ENCODE assay signal across 8 cellular contexts in genomic region chr3:101561630-101562328, GRCh38. TPM values are rescaled to one million over a fixed set of nuclear protein-coding genes. Genes with fewer than 3 reads are reported as not detected.
A peak's percentile ranks its signal among the peaks of the same experiment; 100 is the strongest.
DNase-seq lines count a peak whose midpoint lies in the region; ATAC-seq and TF ChIP-seq lines count a peak whose summit lies in the region.

TRMT10C (plus strand) TSS chr3:101561868; CDS start chr3:101564782, 2,914 bp downstream.

- no peaks in the 10 kb centered on the region for H3K9me2 ChIP-seq in MM.1S (replicated peaks; ENCODE audit: insufficient read depth, low read length)

- H3K4me1 Mint-ChIP-seq in neural progenitor cell = peaks cover 11% of the 10 kb centered on the region

- peaks cover 51% of the 10 kb centered on the region for H3K79me2 ChIP-seq in MM.1S (ENCODE audit: low read length)
- peaks cover 51% of the 10 kb centered on the region for H3K79me2 ChIP-seq in neural progenitor cell (ENCODE audit: low read depth)

- H3K9me3 ChIP-seq in HAP-1 (no peaks in the 10 kb centered on the region), MM.1S (replicated peaks; ENCODE audit: insufficient read depth, low read length) (no peaks in the 10 kb centered on the region), SJCRH30 (replicated peaks) (no peaks in the 10 kb centered on the region), neural progenitor cell (ENCODE audit: low read depth) (no peaks in the 10 kb centered on the region)

- peak; percentile 95 for DNase-seq in G401 (ENCODE audit: low spot score)
- DNase-seq in HAP-1 (ENCODE audit: low spot score in 2 of 2) = peak; percentile 80 to 92
- DNase-seq in MM.1S = peak; percentile 97
- DNase-seq in SJCRH30 = peak; percentile 95 to 98
- DNase-seq in activated gamma-delta T cell treated with anti-CD3 and anti-CD28 coated beads, Interleukin-2, amount 50 U/mL, for 16 hours (ENCODE audit: low read depth) = peak; percentile 88
- peak; percentile 75 to 87 for DNase-seq in foreskin keratinocyte
- DNase-seq in neural progenitor cell (ENCODE audit: low spot score) = peak; percentile 96
- DNase-seq in stromal cell of bone marrow (ENCODE audit: low read depth) = peak; percentile 88

- peak within 1 kb of the TSS; percentile 96 for H3K27ac Mint-ChIP-seq in neural progenitor cell

- H3K4me1 ChIP-seq in HAP-1 (peaks cover 7% of the 10 kb centered on the region), MM.1S (ENCODE audit: low read length) (peaks cover 10% of the 10 kb centered on the region), SJCRH30 (no peaks in the 10 kb centered on the region), foreskin keratinocyte (no peaks in the 10 kb centered on the region), neural progenitor cell (peaks cover 6% of the 10 kb centered on the region)

- peaks cover 3% of the 10 kb centered on the region; the same call in 1 of the 2 replicates for H4K20me1 ChIP-seq in MM.1S (ENCODE audit: insufficient read depth, low read length)
- H4K20me1 ChIP-seq in neural progenitor cell (ENCODE audit: low read depth) = peaks cover 42% of the 10 kb centered on the region

- H3K27me3 Mint-ChIP-seq in neural progenitor cell (ENCODE audit: insufficient read depth, low read depth) = no peaks in the 10 kb centered on the region

- no peaks in the 10 kb centered on the region for H3K9me3 Mint-ChIP-seq in neural progenitor cell

- H3K27me3 ChIP-seq in HAP-1 (ENCODE audit: low read depth) (peaks cover 5% of the 10 kb centered on the region; the same call in 1 of the 2 replicates), MM.1S (replicated peaks; ENCODE audit: insufficient read depth, low read length) (no peaks in the 10 kb centered on the region), SJCRH30 (no peaks in the 10 kb centered on the region), foreskin keratinocyte (no peaks in the 10 kb centered on the region), neural progenitor cell (peaks cover 5% of the 10 kb centered on the region)

- H2AFZ ChIP-seq in MM.1S (ENCODE audit: low read length) (peak within 1 kb of the TSS; percentile 48), neural progenitor cell (replicated peaks) (peak within 1 kb of the TSS; percentile 97)

- peak; percentile 98 for ATAC-seq in foreskin keratinocyte

- peak within 1 kb of the TSS; percentile 99 for H3K4me3 Mint-ChIP-seq in neural progenitor cell

- peaks cover 3% of the 10 kb centered on the region for H3F3A ChIP-seq in MM.1S (ENCODE audit: insufficient read depth, low read length)
- peaks cover 37% of the 10 kb centered on the region for H3F3A ChIP-seq in neural progenitor cell (ENCODE audit: low read depth)

- H3K4me3 ChIP-seq in HAP-1 (peak within 1 kb of the TSS; percentile 65), MM.1S (ENCODE audit: low read length) (peak within 1 kb of the TSS; percentile 79), SJCRH30 (peak within 1 kb of the TSS; percentile 84), neural progenitor cell (peak within 1 kb of the TSS; percentile 90)

- H3K27ac ChIP-seq in MM.1S (ENCODE audit: low read length) (peak within 1 kb of the TSS; percentile 77), SJCRH30 (peak within 1 kb of the TSS; percentile 67), foreskin keratinocyte (peak within 1 kb of the TSS; percentile 49), neural progenitor cell (peak within 1 kb of the TSS; percentile 92)

- H3K36me3 ChIP-seq in HAP-1 (replicated peaks) (peaks cover 20% of the 10 kb centered on the region), MM.1S (replicated peaks; ENCODE audit: insufficient read depth, low read length) (peaks cover 8% of the 10 kb centered on the region; the same call in 1 of the 2 replicates), SJCRH30 (peaks cover 30% of the 10 kb centered on the region), neural progenitor cell (peaks cover 26% of the 10 kb centered on the region)

- in situ Hi-C loops in G401 (cut with HindIII; ENCODE audit: low sequenced_read_pairs) (no loop called here), HAP-1 (cut with MboI; ENCODE audit: low sequenced_read_pairs) (no loop called here)

- peaks cover 18% of the 10 kb centered on the region for H3K36me3 Mint-ChIP-seq in neural progenitor cell

- TF ChIP-seq CTCF in MM.1S (IDR thresholded peaks at IDR 0.05; ENCODE audit: low read length) (no peak), foreskin keratinocyte (conservative IDR thresholded peaks at IDR 0.05) (no peak), neural progenitor cell (IDR thresholded peaks at IDR 0.05) (no peak)

- H3K4me2 ChIP-seq in MM.1S (ENCODE audit: low read depth, low read length) (peak within 1 kb of the TSS; percentile 81), neural progenitor cell (peak within 1 kb of the TSS; percentile 84)

- peak within 1 kb of the TSS; percentile 71 for H3K9ac ChIP-seq in MM.1S (ENCODE audit: low read length)
- H3K9ac ChIP-seq in neural progenitor cell = peak within 1 kb of the TSS; percentile 95

RNA-seq across cellular contexts. Expression of gene TRMT10C, which starts in this region (rescaled TPM):
- 44.8 and 62.1 TPM in 2 replicates for total RNA-seq in G401 (2014; rRNA removed; shearing (Covaris generic))
- 76.7 and 88.6 TPM in 2 replicates for total RNA-seq in SJCRH30 (2014; rRNA removed; shearing (Covaris generic))
- total RNA-seq in foreskin keratinocyte (29.6 and 30.9 TPM in 2 replicates), neural progenitor cell (ENCODE audit: low replicate concordance) (48.2 and 85.9 TPM in 2 replicates)
- polyA plus RNA-seq in foreskin keratinocyte = 25.1 and 28.1 TPM in 2 replicates

Comparison
In these comparisons a context has a peak if more than half of its experiments do, and no peak if none do; other contexts are left out.
1. Peak in every context shown above with its lines: DNase-seq, ATAC-seq, H3K4me3 ChIP-seq and H3K27ac ChIP-seq.